In genomic region chr3:62601238-62601856, GRCh38 we compare ENCODE assay signal across 13 cellular contexts.
DNase-seq lines count a peak whose midpoint lies in the region.
"Had no signal": no experiment of that assay in that cellular context is flagged by ENCODE, and none has a peak within 500 bp of the region (broad histone marks: within the 10 kb centered on the region; RNA-seq: fewer than 3 reads in every experiment).

No MANE protein-coding gene starts in this region.

- in situ Hi-C loops in G401 (cut with HindIII; ENCODE audit: low sequenced_read_pairs), result no loop called here

- DNase-seq in G401 (ENCODE audit: low spot score) (peak; percentile 50), NCI-H526 treated with DMSO at 0.1 percent for 48 hours (lab: John Stamatoyannopoulos, UW) (peak; percentile 41), epithelial cell of prostate (ENCODE audit: low read depth, low spot score) (peak; percentile 60), pulmonary artery endothelial cell (ENCODE audit: low read depth, low spot score) (peak; percentile 72), superior temporal gyrus (ENCODE audit: extremely low spot score) (no peak), midbrain (lab: John Stamatoyannopoulos, UW) (no peak)
- DNase-seq in stimulated activated naive CD4-positive, alpha-beta T cell treated with Interleukin-2 at 50 U/mL for 16 hours (lab: John Stamatoyannopoulos, UW), result no peak
- DNase-seq: activated effector memory CD4-positive, alpha-beta T cell treated with anti-CD3 and anti-CD28 coated beads, Interleukin-2, amount 50 U/mL, for 16 hours; cerebellar nuclear complex; heart right ventricle; NCI-H2029 treated with DMSO at 0.1 percent for 48 hours; transverse colon had no signal

- H3K27ac ChIP-seq in epithelial cell of prostate, result peak overlapping the region; percentile 99
- H3K27ac ChIP-seq: heart right ventricle, right atrium auricular region, transverse colon had no signal

Comparison
In these comparisons a context has a peak if more than half of its experiments do, and no peak if none do; other contexts are left out.
1. DNase-seq: peak in G401 (single experiment), NCI-H526 treated with DMSO at 0.1 percent for 48 hours (single experiment), epithelial cell of prostate (single experiment) and pulmonary artery endothelial cell (single experiment); none in superior temporal gyrus (single experiment), stimulated activated naive CD4-positive, alpha-beta T cell treated with Interleukin-2 at 50 U/mL for 16 hours (single experiment) and midbrain (single experiment).